ENCODE assay signal across 1 cellular context in genomic region chr5:73997936-73998335, GRCh38.
TF ChIP-seq lines count a peak whose summit lies in the region.

No MANE protein-coding gene starts in this region.

TF ChIP-seq in SK-N-SH, 30 proteins besides CTCF, POLR2A, EP300 and RAD21 (continued from another document):
- TF ChIP-seq FOSL2 (IDR thresholded peaks at IDR 0.05; ENCODE audit: borderline replicate concordance, low read depth) (no peak), SIN3A (IDR thresholded peaks at IDR 0.05; ENCODE audit: borderline replicate concordance, low read depth, low read length) (no peak), MAX (IDR thresholded peaks at IDR 0.05; ENCODE audit: low read depth) (no peak), FOXM1 (IDR thresholded peaks at IDR 0.05; ENCODE audit: low read depth) (no peak), POLR2AphosphoS5 (IDR thresholded peaks at IDR 0.05; ENCODE audit: low read depth, low read length) (no peak)
